Comparison of ENCODE assay signal across 23 cellular contexts in the genomic region with DNA sequence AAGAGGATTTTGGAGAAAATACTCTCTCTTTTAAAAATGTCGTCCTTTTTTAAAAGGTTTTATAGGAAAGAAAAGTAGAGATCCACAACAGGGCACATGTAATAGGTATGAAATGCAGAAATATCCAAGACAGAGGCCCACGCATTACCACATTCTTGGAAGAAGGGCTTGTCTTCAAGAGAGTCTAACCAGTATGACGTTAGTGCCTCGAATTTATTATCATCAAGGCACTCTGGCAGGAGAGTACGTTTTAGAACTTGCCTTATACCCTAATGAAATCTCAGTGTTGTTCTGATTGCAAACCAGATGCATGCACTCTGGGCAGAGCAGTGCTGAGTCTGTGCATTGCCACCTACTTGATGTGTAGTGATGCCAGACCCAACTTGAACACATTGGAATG.
"Had no signal": no experiment of that assay in that cellular context is flagged by ENCODE, and none has a peak within 500 bp of the region (broad histone marks: within the 10 kb centered on the region; RNA-seq: fewer than 3 reads in every experiment).

No MANE protein-coding gene starts in this region.

- H3K4me3 ChIP-seq: colonic mucosa, pancreas, right lobe of liver, skin epidermis, stomach, thoracic aorta, upper lobe of left lung, vagina had no signal

- H3K27me3 ChIP-seq: colonic mucosa, foreskin keratinocyte, pancreas, right lobe of liver, stomach, upper lobe of left lung, vagina had no signal

- H3K27ac ChIP-seq: colonic mucosa, foreskin keratinocyte, pancreas, right lobe of liver, skin epidermis, stomach, upper lobe of left lung, vagina had no signal

- FAIRE-seq: endothelial cell of umbilical vein, kidney, pancreas had no signal

- DNase-seq: cerebellar nuclear complex; colonic mucosa; effector CD4-positive, alpha-beta T cell; endodermal cell; erythroblast; foreskin keratinocyte; kidney; left colon; mammary epithelial cell; naive thymus-derived CD8-positive, alpha-beta T cell; nucleus accumbens; pancreas; right lobe of liver; stimulated activated CD4-positive, alpha-beta T cell treated with anti-CD3 and anti-CD28 coated beads, Interleukin-2, amount 100 ng/mL, for 24 hours; stimulated activated CD4-positive, alpha-beta T cell treated with anti-CD3 and anti-CD28 coated beads, Interleukin-4, amount 100 ng/mL, for 4 hours; stimulated activated naive CD4-positive, alpha-beta T cell; stomach; substantia nigra; upper lobe of left lung had no signal

- H3K36me3 ChIP-seq: colonic mucosa, pancreas, right lobe of liver, stomach, thoracic aorta, upper lobe of left lung, vagina had no signal

- H3K4me1 ChIP-seq: colonic mucosa, pancreas, right lobe of liver, upper lobe of left lung had no signal

- H3K9me3 ChIP-seq: colonic mucosa, pancreas, right lobe of liver, stomach, thoracic aorta, upper lobe of left lung, vagina had no signal

- ATAC-seq: foreskin keratinocyte; left colon; naive thymus-derived CD8-positive, alpha-beta T cell; pancreas; right lobe of liver had no signal
